14 cellular contexts compared by ENCODE assay signal in the genomic region with DNA sequence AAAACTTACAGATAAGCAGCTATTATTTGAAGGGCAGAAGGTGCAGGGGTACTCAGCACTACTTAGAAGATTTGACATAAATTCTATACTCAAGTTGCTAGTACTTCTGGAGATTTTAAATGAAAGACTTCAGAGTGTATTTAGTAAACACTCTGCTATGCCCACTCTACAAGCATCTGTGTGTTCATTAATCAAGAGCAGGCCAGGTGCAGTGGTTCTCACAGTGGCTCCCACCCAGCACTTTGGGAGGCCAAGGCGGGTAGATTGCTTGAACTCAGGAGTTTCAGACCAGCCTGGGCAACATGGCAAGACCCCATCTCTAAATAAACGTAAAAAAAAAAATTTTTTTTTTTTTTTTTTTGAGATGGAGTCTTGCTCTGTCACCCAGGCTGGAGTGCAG.
"Had no signal": no experiment of that assay in that cellular context is flagged by ENCODE, and none has a peak within 500 bp of the region (broad histone marks: within the 10 kb centered on the region; RNA-seq: fewer than 3 reads in every experiment).

No MANE protein-coding gene starts in this region.

- H3K4me3 Mint-ChIP-seq: activated CD4-positive, alpha-beta T cell treated with anti-CD3 and anti-CD28 coated beads, Interleukin-2, amount 10 ng/mL, durations not matched to agents 7 days and 5 days; central memory CD8-positive, alpha-beta T cell; nephron progenitor cell had no signal

- H3K9me3 Mint-ChIP-seq: activated CD4-positive, alpha-beta T cell treated with anti-CD3 and anti-CD28 coated beads, Interleukin-2, amount 10 ng/mL, durations not matched to agents 7 days and 5 days; activated T-helper 2 cell treated with anti-CD3 and anti-CD28 coated beads, Interferon-gamma antibody, Interleukin-2, Interleukin-4, amounts not matched to agents 10 μg/mL and 5 μg/mL and 100 μg/mL, durations not matched to agents 14 hours and 24 hours and 36 hours; central memory CD8-positive, alpha-beta T cell; nephron progenitor cell had no signal

- H3K27ac Mint-ChIP-seq: activated CD4-positive, alpha-beta T cell treated with anti-CD3 and anti-CD28 coated beads, Interleukin-2, amount 10 ng/mL, durations not matched to agents 7 days and 5 days; nephron progenitor cell had no signal

- H3K27me3 Mint-ChIP-seq: activated CD4-positive, alpha-beta T cell treated with anti-CD3 and anti-CD28 coated beads, Interleukin-2, amount 10 ng/mL, durations not matched to agents 7 days and 5 days; central memory CD8-positive, alpha-beta T cell had no signal

- H3K4me3 ChIP-seq: gastroesophageal sphincter, stomach, thoracic aorta had no signal

- H3K27me3 ChIP-seq: gastroesophageal sphincter, stomach had no signal

- H3K36me3 ChIP-seq: thoracic aorta had no signal

- DNase-seq: activated CD4-positive, alpha-beta T cell treated with anti-CD3 and anti-CD28 coated beads, Interleukin-2, amount 10 ng/mL, durations not matched to agents 7 days and 5 days; activated CD4-positive, CD25-positive, alpha-beta regulatory T cell; activated naive CD4-positive, alpha-beta T cell treated with anti-CD3 and anti-CD28 coated beads, Interleukin-2, amount 50 U/mL, for 16 hours; cortex of kidney; effector CD8-positive, alpha-beta T cell; left ventricle myocardium superior; mesendoderm; nephron progenitor cell; stimulated activated CD4-positive, alpha-beta T cell treated with anti-CD3 and anti-CD28 coated beads, Interleukin-4, amount 100 ng/mL, for 4 hours; stomach had no signal

- H3K4me1 Mint-ChIP-seq: central memory CD8-positive, alpha-beta T cell had no signal

- ATAC-seq: gastroesophageal sphincter, left ventricle myocardium superior had no signal

- H3K9me3 ChIP-seq: gastroesophageal sphincter, stomach, thoracic aorta had no signal
